In genomic region chr22:37610153-37610475, GRCh38 we compare ENCODE assay signal across 10 cellular contexts. TPM values are rescaled to one million over a fixed set of nuclear protein-coding genes. Genes with fewer than 3 reads are reported as not detected.
DNase-seq lines count a peak whose midpoint lies in the region; ATAC-seq, FAIRE-seq and TF ChIP-seq lines count a peak whose summit lies in the region.
"Not testable (repeated sequence)": the region's sequence is repeated elsewhere in the genome, so short reads cannot be mapped to it uniquely, and the experiment has no call there.
"Had no signal": no experiment of that assay in that cellular context is flagged by ENCODE, and none has a peak within 500 bp of the region (broad histone marks: within the 10 kb centered on the region; RNA-seq: fewer than 3 reads in every experiment).

No MANE protein-coding gene starts in this region.

- TSS peak; percentile 41 for BruUV-seq in A673 (replicated peaks; lab: Mats Ljungman, UMichigan)
- not testable (repeated sequence) for BruUV-seq in mammary epithelial cell (replicated peaks; lab: Mats Ljungman, UMichigan)

- H3F3A ChIP-seq in smooth muscle cell (ENCODE audit: low read depth) = not testable (repeated sequence)

- H3K36me3 Mint-ChIP-seq in activated CD8-positive, alpha-beta T cell treated with anti-CD3 and anti-CD28 coated beads for 36 hours (ENCODE audit: low read depth); glutamatergic neuron (ENCODE audit: unreplicated experiment): not testable (repeated sequence)

- TF ChIP-seq POLR2A in GM12892 (IDR thresholded peaks at IDR 0.05; ENCODE audit: low read depth, low read length) = not testable (repeated sequence)

- H3K27me3 Mint-ChIP-seq in activated CD8-positive, alpha-beta T cell treated with anti-CD3 and anti-CD28 coated beads for 36 hours = not testable (repeated sequence)
- peaks cover 11% of the 10 kb centered on the region for H3K27me3 Mint-ChIP-seq in glutamatergic neuron (ENCODE audit: unreplicated experiment)

- in situ Hi-C loops in mammary epithelial cell (cut with MboI; ENCODE audit: low sequenced_read_pairs in 2 of 2) = not testable (repeated sequence)

- peaks cover 31% of the 10 kb centered on the region for H3K4me1 ChIP-seq in A673 (ENCODE audit: insufficient read depth, low read length, poor library complexity, severe bottlenecking)
- peaks cover 13% of the 10 kb centered on the region for H3K4me1 ChIP-seq in OCI-LY3 (ENCODE audit: low read length)
- H3K4me1 ChIP-seq in mammary epithelial cell (ENCODE audit: insufficient read depth, low read length) = peaks cover 19% of the 10 kb centered on the region
- peaks cover 50% of the 10 kb centered on the region for H3K4me1 ChIP-seq in muscle layer of colon (ENCODE audit: insufficient read depth, low read length)
- not testable (repeated sequence) for H3K4me1 ChIP-seq in smooth muscle cell (ENCODE audit: low read depth)

- intact Hi-C loops in A673 (cut with micrococcal nuclease; ENCODE audit: unreplicated experiment); activated CD8-positive, alpha-beta T cell treated with anti-CD3 and anti-CD28 coated beads for 36 hours (cut with micrococcal nuclease); mammary epithelial cell (cut with micrococcal nuclease): not testable (repeated sequence)

- dilution Hi-C loops in mammary epithelial cell (cut with HindIII; ENCODE audit: low sequenced_read_pairs) = not testable (repeated sequence)

- not testable (repeated sequence) for TF ChIP-seq CTCF in A673 (conservative IDR thresholded peaks at IDR 0.05; ENCODE audit: low read depth, low read length); OCI-LY3 (IDR thresholded peaks at IDR 0.05; ENCODE audit: low read depth, low read length); activated CD8-positive, alpha-beta T cell treated with anti-CD3 and anti-CD28 coated beads for 36 hours (IDR thresholded peaks at IDR 0.05); mammary epithelial cell (conservative IDR thresholded peaks at IDR 0.05 in 1 of 2, IDR thresholded peaks at IDR 0.05 in 1 of 2; ENCODE audit: extremely low read depth in 1 of 2, insufficient read depth in 1 of 2, low read depth in 1 of 2, low read length in 2 of 2); glutamatergic neuron (IDR thresholded peaks at IDR 0.05; ENCODE audit: partially characterized antibody, unreplicated experiment); smooth muscle cell (IDR thresholded peaks at IDR 0.05; ENCODE audit: borderline replicate concordance, insufficient read depth, poor library complexity, severe bottlenecking)

- peaks cover 38% of the 10 kb centered on the region for H3K4me1 Mint-ChIP-seq in activated CD8-positive, alpha-beta T cell treated with anti-CD3 and anti-CD28 coated beads for 36 hours (ENCODE audit: low read depth)
- H3K4me1 Mint-ChIP-seq in glutamatergic neuron (ENCODE audit: low read depth, unreplicated experiment) = not testable (repeated sequence)

- peak; percentile 46 for FAIRE-seq in GM12892 (lab: Jason Lieb, UNC)

- H3K4me2 ChIP-seq in OCI-LY3 (ENCODE audit: low read length) (peak overlapping the region; percentile 93), mammary epithelial cell (ENCODE audit: insufficient read depth, low read depth, low read length) (peak overlapping the region; percentile 85), smooth muscle cell (peak overlapping the region; percentile 96)

- no CpG with 5 or more reads among the region's 3 CpGs for WGBS in mammary epithelial cell (ENCODE audit: low coverage, missing lambda C conversion rate)
- 97% methylated on average over 3 of the region's 3 CpGs for WGBS in smooth muscle cell (ENCODE audit: low lambda C conversion rate)

- H3K9me3 Mint-ChIP-seq in activated CD8-positive, alpha-beta T cell treated with anti-CD3 and anti-CD28 coated beads for 36 hours; glutamatergic neuron (ENCODE audit: unreplicated experiment): not testable (repeated sequence)

- H3K4me3 ChIP-seq in A673 (ENCODE audit: low read depth, low read length, poor library complexity, severe bottlenecking) = peak overlapping the region; percentile 97
- H3K4me3 ChIP-seq in OCI-LY3 (ENCODE audit: low read length) = peak overlapping the region; percentile 80
- H3K4me3 ChIP-seq in mammary epithelial cell (replicated peaks in 1 of 3; ENCODE audit: insufficient read depth in 1 of 3, low read depth in 2 of 3, low read length in 3 of 3) = peak overlapping the region in 1 of 3 experiments; percentile 84
- H3K4me3 ChIP-seq in muscle layer of colon (ENCODE audit: low read depth in 1 of 2, low read length in 2 of 2) = peak overlapping the region in 1 of 2 donors; percentile 81
- H3K4me3 ChIP-seq in smooth muscle cell = peak overlapping the region; percentile 89

- H2AFZ ChIP-seq in OCI-LY3 (ENCODE audit: low read depth, low read length); mammary epithelial cell (ENCODE audit: low read depth, low read length); smooth muscle cell (ENCODE audit: low read depth): not testable (repeated sequence)

- not testable (repeated sequence) for H3K36me3 ChIP-seq in A673 (ENCODE audit: insufficient read depth, low read length, poor library complexity, severe bottlenecking); mammary epithelial cell (ENCODE audit: insufficient read depth, low read length); muscle layer of colon (ENCODE audit: insufficient read depth, low read length); smooth muscle cell (ENCODE audit: low read depth)
- H3K36me3 ChIP-seq in OCI-LY3 (replicated peaks; ENCODE audit: low read depth, low read length) = peaks cover 18% of the 10 kb centered on the region

- H3K79me2 ChIP-seq in OCI-LY3 (ENCODE audit: low read length) = peaks cover 36% of the 10 kb centered on the region
- H3K79me2 ChIP-seq in mammary epithelial cell (ENCODE audit: insufficient read depth, low read length) = peaks cover 36% of the 10 kb centered on the region
- peaks cover 28% of the 10 kb centered on the region for H3K79me2 ChIP-seq in smooth muscle cell (ENCODE audit: low read depth)

- H4K20me1 ChIP-seq in OCI-LY3 (ENCODE audit: insufficient read depth, low read length); mammary epithelial cell (ENCODE audit: insufficient read depth, low read length); smooth muscle cell (ENCODE audit: low read depth): not testable (repeated sequence)

- peak overlapping the region; percentile 91 for H3K4me3 Mint-ChIP-seq in activated CD8-positive, alpha-beta T cell treated with anti-CD3 and anti-CD28 coated beads for 36 hours
- peak overlapping the region; percentile 98 for H3K4me3 Mint-ChIP-seq in glutamatergic neuron (ENCODE audit: unreplicated experiment)

- CTCF ChIA-PET in A673 (lab: Charles Lee) = interaction anchor here (1.2 kb wide), 1 partner anchor 33 kb away, joined by 3 read pairs; no protein-coding TSS in a partner anchor
- CTCF ChIA-PET in activated CD8-positive, alpha-beta T cell treated with anti-CD3 and anti-CD28 coated beads for 36 hours (lab: Charles Lee) = interaction anchor here (6.1 to 41.4 kb wide), 2 partner anchors 15 to 46 kb away, joined by 119 to 1770 read pairs; partner anchors contain the start of genes LGALS1, NOL12, PDXP and SH3BP1
- CTCF ChIA-PET in mammary epithelial cell (lab: Charles Lee; ENCODE audit: low non-redundant PET) = interaction anchor here (1.0 kb wide), 1 partner anchor 33 kb away, joined by 4 read pairs; no protein-coding TSS in a partner anchor

- POLR2A ChIA-PET in A673 (lab: Charles Lee; ENCODE audit: low non-redundant PET) = not testable (repeated sequence)
- POLR2A ChIA-PET in activated CD8-positive, alpha-beta T cell treated with anti-CD3 and anti-CD28 coated beads for 36 hours (lab: Charles Lee) = interaction anchor here (0.8 to 3.8 kb wide), 10 partner anchors 9 to 89 kb away, joined by 3 to 30 read pairs (median 9); partner anchors contain the start of genes LGALS1 and NOL12

- not testable (repeated sequence) for H3K27me3 ChIP-seq in A673 (replicated peaks; ENCODE audit: insufficient read depth, low read depth, low read length, poor library complexity); OCI-LY3 (ENCODE audit: low read depth, low read length); mammary epithelial cell (ENCODE audit: insufficient read depth, low read length); muscle layer of colon (ENCODE audit: control insufficient read depth in 1 of 2, insufficient read depth in 2 of 2, low read length in 2 of 2); smooth muscle cell (ENCODE audit: low read depth)

- H3K27ac ChIP-seq in A673 (ENCODE audit: low read depth, low read length, poor library complexity, severe bottlenecking) (peak overlapping the region; percentile 99), OCI-LY3 (ENCODE audit: low read length) (peak overlapping the region; percentile 89), muscle layer of colon (ENCODE audit: low read depth, low read length) (peak overlapping the region; percentile 89)
- not testable (repeated sequence) for H3K27ac ChIP-seq in mammary epithelial cell (ENCODE audit: insufficient read depth, low read depth, low read length); smooth muscle cell (ENCODE audit: low read depth)

- H3K9ac ChIP-seq in OCI-LY3 (ENCODE audit: low read length) (peak overlapping the region; percentile 87), mammary epithelial cell (ENCODE audit: insufficient read depth, low read length) (peak overlapping the region; percentile 88), muscle layer of colon (ENCODE audit: low read length) (peak overlapping the region; percentile 57)
- H3K9ac ChIP-seq in smooth muscle cell (ENCODE audit: low read depth) = not testable (repeated sequence)

- not testable (repeated sequence) for ATAC-seq in activated CD8-positive, alpha-beta T cell treated with anti-CD3 and anti-CD28 coated beads for 36 hours

- not testable (repeated sequence) for DNase-seq in A673 (ENCODE audit: low spot score); GM12892 (ENCODE audit: insufficient read length); activated CD8-positive, alpha-beta T cell treated with anti-CD3 and anti-CD28 coated beads for 36 hours; mammary epithelial cell; glutamatergic neuron; smooth muscle cell (lab: John Stamatoyannopoulos, UW; ENCODE audit: unreplicated experiment)

- peak overlapping the region; percentile 85 for H3K27ac Mint-ChIP-seq in activated CD8-positive, alpha-beta T cell treated with anti-CD3 and anti-CD28 coated beads for 36 hours
- H3K27ac Mint-ChIP-seq in glutamatergic neuron (ENCODE audit: unreplicated experiment) = peak overlapping the region; percentile 93

- H3K9me3 ChIP-seq in A673 (ENCODE audit: low read depth, low read length, poor library complexity, severe bottlenecking); OCI-LY3 (ENCODE audit: insufficient read depth, low read length); mammary epithelial cell (replicated peaks; ENCODE audit: insufficient read depth, low read length); muscle layer of colon (ENCODE audit: low read length); smooth muscle cell (replicated peaks; ENCODE audit: low read depth): not testable (repeated sequence)

RNA-seq across cellular contexts. Expression of gene GGA1, which starts 1.5 kb away (rescaled TPM):
- total RNA-seq in A673 (2021) = 74.6 and 79.4 TPM in 2 replicates
- 36.3 TPM for polyA plus RNA-seq in GM12892 (2012; ENCODE audit: missing spikeins)
- total RNA-seq in activated CD8-positive, alpha-beta T cell treated with anti-CD3 and anti-CD28 coated beads for 36 hours = 10 to 100 TPM; 59.7 to 62.8 TPM
- 10 to 100 TPM; 33.8 to 60.2 TPM for total RNA-seq in mammary epithelial cell
- polyA plus RNA-seq in mammary epithelial cell = 26.7 TPM
- polyA minus RNA-seq in mammary epithelial cell = 56.2 TPM
- total RNA-seq in glutamatergic neuron (ENCODE audit: unreplicated experiment) = 104 TPM
- total RNA-seq in smooth muscle cell = 15.6 and 27.3 TPM in 2 replicates
- polyA plus RNA-seq in smooth muscle cell = 44.0 and 59.6 TPM in 2 replicates

RNA-seq across cellular contexts. Expression of gene SH3BP1, which starts 29.4 kb away (rescaled TPM):
- total RNA-seq in A673 (2021) (12.9 and 22.7 TPM in 2 replicates), mammary epithelial cell (10 to 100 TPM; 28.2 to 65.9 TPM), glutamatergic neuron (ENCODE audit: unreplicated experiment) (12.7 TPM), smooth muscle cell (20.4 and 26.6 TPM in 2 replicates)
- polyA plus RNA-seq in GM12892 (2012; ENCODE audit: missing spikeins) = 35.9 TPM
- 100 to 1,000 TPM; 122 to 128 TPM for total RNA-seq in activated CD8-positive, alpha-beta T cell treated with anti-CD3 and anti-CD28 coated beads for 36 hours
- polyA plus RNA-seq in mammary epithelial cell (43.7 TPM), smooth muscle cell (16.6 and 33.7 TPM in 2 replicates)
- 77.9 TPM for polyA minus RNA-seq in mammary epithelial cell

RNA-seq across cellular contexts. Expression of gene LGALS2, which starts 30.2 kb away (rescaled TPM):
- not detected in 2 replicates for total RNA-seq in A673 (2021)
- not detected for polyA plus RNA-seq in GM12892 (2012; ENCODE audit: missing spikeins)
- not detected for total RNA-seq in activated CD8-positive, alpha-beta T cell treated with anti-CD3 and anti-CD28 coated beads for 36 hours
- not detected for total RNA-seq in mammary epithelial cell
- polyA plus RNA-seq in mammary epithelial cell = not detected
- polyA minus RNA-seq in mammary epithelial cell = not detected
- total RNA-seq in glutamatergic neuron (ENCODE audit: unreplicated experiment) = not detected
- total RNA-seq in smooth muscle cell = not detected in 2 replicates
- polyA plus RNA-seq in smooth muscle cell = 0.48 and 1.1 TPM in 2 replicates
- total RNA-seq: foreskin keratinocyte, LHCN-M2 had no signal
- polyA plus RNA-seq: foreskin keratinocyte had no signal

RNA-seq across cellular contexts. Expression of gene PDXP, which starts 48.4 kb away (rescaled TPM):
- 57.3 and 63.5 TPM in 2 replicates for total RNA-seq in A673 (2021)
- polyA plus RNA-seq in GM12892 (2012; ENCODE audit: missing spikeins) = 31.5 TPM
- 10 to 100 TPM; 51.3 to 51.5 TPM for total RNA-seq in activated CD8-positive, alpha-beta T cell treated with anti-CD3 and anti-CD28 coated beads for 36 hours
- total RNA-seq in mammary epithelial cell = 1 to 10 TPM; 5.8 to 6.9 TPM
- 19.4 TPM for polyA plus RNA-seq in mammary epithelial cell
- polyA minus RNA-seq in mammary epithelial cell = 10.4 TPM
- 88.1 TPM for total RNA-seq in glutamatergic neuron (ENCODE audit: unreplicated experiment)
- total RNA-seq in smooth muscle cell = 9.7 and 16.5 TPM in 2 replicates
- polyA plus RNA-seq in smooth muscle cell = 20.0 and 20.7 TPM in 2 replicates

RNA-seq across cellular contexts. Expression of gene CDC42EP1, which starts 49.8 kb away (rescaled TPM):
- total RNA-seq in A673 (2021) (1.1 and 1.6 TPM in 2 replicates), mammary epithelial cell (10 to 100 TPM; 17.5 to 98.4 TPM), glutamatergic neuron (ENCODE audit: unreplicated experiment) (2.1 TPM), smooth muscle cell (14.0 and 19.1 TPM in 2 replicates)
- polyA plus RNA-seq in GM12892 (2012; ENCODE audit: missing spikeins) = not detected
- total RNA-seq in activated CD8-positive, alpha-beta T cell treated with anti-CD3 and anti-CD28 coated beads for 36 hours = under 1 TPM; 0.59 to 0.72 TPM
- polyA plus RNA-seq in mammary epithelial cell (12.7 TPM), smooth muscle cell (89.6 and 94.9 TPM in 2 replicates)
- polyA minus RNA-seq in mammary epithelial cell = 32.2 TPM
